In genomic region chr6:69801711-69802110, GRCh38 we compare ENCODE assay signal across 2 cellular contexts.
TF ChIP-seq lines count a peak whose summit lies in the region.

No MANE protein-coding gene starts in this region.

TF ChIP-seq in GM23338, 12 proteins besides CTCF, POLR2A, EP300 and RAD21:
- TF ChIP-seq, protein P1, sequence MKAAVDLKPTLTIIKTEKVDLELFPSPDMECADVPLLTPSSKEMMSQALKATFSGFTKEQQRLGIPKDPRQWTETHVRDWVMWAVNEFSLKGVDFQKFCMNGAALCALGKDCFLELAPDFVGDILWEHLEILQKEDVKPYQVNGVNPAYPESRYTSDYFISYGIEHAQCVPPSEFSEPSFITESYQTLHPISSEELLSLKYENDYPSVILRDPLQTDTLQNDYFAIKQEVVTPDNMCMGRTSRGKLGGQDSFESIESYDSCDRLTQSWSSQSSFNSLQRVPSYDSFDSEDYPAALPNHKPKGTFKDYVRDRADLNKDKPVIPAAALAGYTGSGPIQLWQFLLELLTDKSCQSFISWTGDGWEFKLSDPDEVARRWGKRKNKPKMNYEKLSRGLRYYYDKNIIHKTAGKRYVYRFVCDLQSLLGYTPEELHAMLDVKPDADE (IDR thresholded peaks at IDR 0.05), result no peak
- TF ChIP-seq, protein P2, sequence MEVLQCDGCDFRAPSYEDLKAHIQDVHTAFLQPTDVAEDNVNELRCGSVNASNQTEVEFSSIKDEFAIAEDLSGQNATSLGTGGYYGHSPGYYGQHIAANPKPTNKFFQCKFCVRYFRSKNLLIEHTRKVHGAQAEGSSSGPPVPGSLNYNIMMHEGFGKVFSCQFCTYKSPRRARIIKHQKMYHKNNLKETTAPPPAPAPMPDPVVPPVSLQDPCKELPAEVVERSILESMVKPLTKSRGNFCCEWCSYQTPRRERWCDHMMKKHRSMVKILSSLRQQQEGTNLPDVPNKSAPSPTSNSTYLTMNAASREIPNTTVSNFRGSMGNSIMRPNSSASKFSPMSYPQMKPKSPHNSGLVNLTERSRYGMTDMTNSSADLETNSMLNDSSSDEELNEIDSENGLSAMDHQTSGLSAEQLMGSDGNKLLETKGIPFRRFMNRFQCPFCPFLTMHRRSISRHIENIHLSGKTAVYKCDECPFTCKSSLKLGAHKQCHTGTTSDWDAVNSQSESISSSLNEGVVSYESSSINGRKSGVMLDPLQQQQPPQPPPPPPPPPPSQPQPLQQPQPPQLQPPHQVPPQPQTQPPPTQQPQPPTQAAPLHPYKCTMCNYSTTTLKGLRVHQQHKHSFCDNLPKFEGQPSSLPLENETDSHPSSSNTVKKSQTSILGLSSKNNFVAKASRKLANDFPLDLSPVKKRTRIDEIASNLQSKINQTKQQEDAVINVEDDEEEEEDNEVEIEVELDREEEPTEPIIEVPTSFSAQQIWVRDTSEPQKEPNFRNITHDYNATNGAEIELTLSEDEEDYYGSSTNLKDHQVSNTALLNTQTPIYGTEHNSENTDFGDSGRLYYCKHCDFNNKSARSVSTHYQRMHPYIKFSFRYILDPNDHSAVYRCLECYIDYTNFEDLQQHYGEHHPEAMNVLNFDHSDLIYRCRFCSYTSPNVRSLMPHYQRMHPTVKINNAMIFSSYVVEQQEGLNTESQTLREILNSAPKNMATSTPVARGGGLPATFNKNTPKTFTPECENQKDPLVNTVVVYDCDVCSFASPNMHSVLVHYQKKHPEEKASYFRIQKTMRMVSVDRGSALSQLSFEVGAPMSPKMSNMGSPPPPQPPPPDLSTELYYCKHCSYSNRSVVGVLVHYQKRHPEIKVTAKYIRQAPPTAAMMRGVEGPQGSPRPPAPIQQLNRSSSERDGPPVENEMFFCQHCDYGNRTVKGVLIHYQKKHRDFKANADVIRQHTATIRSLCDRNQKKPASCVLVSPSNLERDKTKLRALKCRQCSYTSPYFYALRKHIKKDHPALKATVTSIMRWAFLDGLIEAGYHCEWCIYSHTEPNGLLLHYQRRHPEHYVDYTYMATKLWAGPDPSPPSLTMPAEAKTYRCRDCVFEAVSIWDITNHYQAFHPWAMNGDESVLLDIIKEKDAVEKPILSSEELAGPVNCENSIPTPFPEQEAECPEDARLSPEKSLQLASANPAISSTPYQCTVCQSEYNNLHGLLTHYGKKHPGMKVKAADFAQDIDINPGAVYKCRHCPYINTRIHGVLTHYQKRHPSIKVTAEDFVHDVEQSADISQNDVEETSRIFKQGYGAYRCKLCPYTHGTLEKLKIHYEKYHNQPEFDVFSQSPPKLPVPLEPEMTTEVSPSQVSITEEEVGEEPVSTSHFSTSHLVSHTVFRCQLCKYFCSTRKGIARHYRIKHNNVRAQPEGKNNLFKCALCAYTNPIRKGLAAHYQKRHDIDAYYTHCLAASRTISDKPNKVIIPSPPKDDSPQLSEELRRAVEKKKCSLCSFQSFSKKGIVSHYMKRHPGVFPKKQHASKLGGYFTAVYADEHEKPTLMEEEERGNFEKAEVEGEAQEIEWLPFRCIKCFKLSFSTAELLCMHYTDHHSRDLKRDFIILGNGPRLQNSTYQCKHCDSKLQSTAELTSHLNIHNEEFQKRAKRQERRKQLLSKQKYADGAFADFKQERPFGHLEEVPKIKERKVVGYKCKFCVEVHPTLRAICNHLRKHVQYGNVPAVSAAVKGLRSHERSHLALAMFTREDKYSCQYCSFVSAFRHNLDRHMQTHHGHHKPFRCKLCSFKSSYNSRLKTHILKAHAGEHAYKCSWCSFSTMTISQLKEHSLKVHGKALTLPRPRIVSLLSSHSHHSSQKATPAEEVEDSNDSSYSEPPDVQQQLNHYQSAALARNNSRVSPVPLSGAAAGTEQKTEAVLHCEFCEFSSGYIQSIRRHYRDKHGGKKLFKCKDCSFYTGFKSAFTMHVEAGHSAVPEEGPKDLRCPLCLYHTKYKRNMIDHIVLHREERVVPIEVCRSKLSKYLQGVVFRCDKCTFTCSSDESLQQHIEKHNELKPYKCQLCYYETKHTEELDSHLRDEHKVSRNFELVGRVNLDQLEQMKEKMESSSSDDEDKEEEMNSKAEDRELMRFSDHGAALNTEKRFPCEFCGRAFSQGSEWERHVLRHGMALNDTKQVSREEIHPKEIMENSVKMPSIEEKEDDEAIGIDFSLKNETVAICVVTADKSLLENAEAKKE (CRISPR knock-in tag; IDR thresholded peaks at IDR 0.05), result no peak
- TF ChIP-seq, protein P3, sequence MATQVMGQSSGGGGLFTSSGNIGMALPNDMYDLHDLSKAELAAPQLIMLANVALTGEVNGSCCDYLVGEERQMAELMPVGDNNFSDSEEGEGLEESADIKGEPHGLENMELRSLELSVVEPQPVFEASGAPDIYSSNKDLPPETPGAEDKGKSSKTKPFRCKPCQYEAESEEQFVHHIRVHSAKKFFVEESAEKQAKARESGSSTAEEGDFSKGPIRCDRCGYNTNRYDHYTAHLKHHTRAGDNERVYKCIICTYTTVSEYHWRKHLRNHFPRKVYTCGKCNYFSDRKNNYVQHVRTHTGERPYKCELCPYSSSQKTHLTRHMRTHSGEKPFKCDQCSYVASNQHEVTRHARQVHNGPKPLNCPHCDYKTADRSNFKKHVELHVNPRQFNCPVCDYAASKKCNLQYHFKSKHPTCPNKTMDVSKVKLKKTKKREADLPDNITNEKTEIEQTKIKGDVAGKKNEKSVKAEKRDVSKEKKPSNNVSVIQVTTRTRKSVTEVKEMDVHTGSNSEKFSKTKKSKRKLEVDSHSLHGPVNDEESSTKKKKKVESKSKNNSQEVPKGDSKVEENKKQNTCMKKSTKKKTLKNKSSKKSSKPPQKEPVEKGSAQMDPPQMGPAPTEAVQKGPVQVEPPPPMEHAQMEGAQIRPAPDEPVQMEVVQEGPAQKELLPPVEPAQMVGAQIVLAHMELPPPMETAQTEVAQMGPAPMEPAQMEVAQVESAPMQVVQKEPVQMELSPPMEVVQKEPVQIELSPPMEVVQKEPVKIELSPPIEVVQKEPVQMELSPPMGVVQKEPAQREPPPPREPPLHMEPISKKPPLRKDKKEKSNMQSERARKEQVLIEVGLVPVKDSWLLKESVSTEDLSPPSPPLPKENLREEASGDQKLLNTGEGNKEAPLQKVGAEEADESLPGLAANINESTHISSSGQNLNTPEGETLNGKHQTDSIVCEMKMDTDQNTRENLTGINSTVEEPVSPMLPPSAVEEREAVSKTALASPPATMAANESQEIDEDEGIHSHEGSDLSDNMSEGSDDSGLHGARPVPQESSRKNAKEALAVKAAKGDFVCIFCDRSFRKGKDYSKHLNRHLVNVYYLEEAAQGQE (IDR thresholded peaks at IDR 0.05; ENCODE audit: unreplicated experiment), result no peak
- TF ChIP-seq NANOG (IDR thresholded peaks at IDR 0.05; ENCODE audit: borderline replicate concordance) (no peak), CREB1 (CRISPR knock-in tag; IDR thresholded peaks at IDR 0.05; ENCODE audit: low read depth) (no peak), EZH2 (IDR thresholded peaks at IDR 0.05; ENCODE audit: low read depth, unreplicated experiment) (no peak), EZH2phosphoT487 (IDR thresholded peaks at IDR 0.05; ENCODE audit: unreplicated experiment) (no peak), STAT1 (IDR thresholded peaks at IDR 0.05; ENCODE audit: unreplicated experiment) (no peak), ZNF331 (CRISPR knock-in tag; IDR thresholded peaks at IDR 0.05; ENCODE audit: low read depth) (no peak), JUNB (IDR thresholded peaks at IDR 0.05; ENCODE audit: unreplicated experiment) (no peak), POLR2AphosphoS5 (IDR thresholded peaks at IDR 0.05; ENCODE audit: low read depth) (no peak), ZNF114 (CRISPR knock-in tag; IDR thresholded peaks at IDR 0.05) (no peak)

TF ChIP-seq in H1, 55 proteins besides CTCF, POLR2A, EP300 and RAD21:
- TF ChIP-seq, protein P4, sequence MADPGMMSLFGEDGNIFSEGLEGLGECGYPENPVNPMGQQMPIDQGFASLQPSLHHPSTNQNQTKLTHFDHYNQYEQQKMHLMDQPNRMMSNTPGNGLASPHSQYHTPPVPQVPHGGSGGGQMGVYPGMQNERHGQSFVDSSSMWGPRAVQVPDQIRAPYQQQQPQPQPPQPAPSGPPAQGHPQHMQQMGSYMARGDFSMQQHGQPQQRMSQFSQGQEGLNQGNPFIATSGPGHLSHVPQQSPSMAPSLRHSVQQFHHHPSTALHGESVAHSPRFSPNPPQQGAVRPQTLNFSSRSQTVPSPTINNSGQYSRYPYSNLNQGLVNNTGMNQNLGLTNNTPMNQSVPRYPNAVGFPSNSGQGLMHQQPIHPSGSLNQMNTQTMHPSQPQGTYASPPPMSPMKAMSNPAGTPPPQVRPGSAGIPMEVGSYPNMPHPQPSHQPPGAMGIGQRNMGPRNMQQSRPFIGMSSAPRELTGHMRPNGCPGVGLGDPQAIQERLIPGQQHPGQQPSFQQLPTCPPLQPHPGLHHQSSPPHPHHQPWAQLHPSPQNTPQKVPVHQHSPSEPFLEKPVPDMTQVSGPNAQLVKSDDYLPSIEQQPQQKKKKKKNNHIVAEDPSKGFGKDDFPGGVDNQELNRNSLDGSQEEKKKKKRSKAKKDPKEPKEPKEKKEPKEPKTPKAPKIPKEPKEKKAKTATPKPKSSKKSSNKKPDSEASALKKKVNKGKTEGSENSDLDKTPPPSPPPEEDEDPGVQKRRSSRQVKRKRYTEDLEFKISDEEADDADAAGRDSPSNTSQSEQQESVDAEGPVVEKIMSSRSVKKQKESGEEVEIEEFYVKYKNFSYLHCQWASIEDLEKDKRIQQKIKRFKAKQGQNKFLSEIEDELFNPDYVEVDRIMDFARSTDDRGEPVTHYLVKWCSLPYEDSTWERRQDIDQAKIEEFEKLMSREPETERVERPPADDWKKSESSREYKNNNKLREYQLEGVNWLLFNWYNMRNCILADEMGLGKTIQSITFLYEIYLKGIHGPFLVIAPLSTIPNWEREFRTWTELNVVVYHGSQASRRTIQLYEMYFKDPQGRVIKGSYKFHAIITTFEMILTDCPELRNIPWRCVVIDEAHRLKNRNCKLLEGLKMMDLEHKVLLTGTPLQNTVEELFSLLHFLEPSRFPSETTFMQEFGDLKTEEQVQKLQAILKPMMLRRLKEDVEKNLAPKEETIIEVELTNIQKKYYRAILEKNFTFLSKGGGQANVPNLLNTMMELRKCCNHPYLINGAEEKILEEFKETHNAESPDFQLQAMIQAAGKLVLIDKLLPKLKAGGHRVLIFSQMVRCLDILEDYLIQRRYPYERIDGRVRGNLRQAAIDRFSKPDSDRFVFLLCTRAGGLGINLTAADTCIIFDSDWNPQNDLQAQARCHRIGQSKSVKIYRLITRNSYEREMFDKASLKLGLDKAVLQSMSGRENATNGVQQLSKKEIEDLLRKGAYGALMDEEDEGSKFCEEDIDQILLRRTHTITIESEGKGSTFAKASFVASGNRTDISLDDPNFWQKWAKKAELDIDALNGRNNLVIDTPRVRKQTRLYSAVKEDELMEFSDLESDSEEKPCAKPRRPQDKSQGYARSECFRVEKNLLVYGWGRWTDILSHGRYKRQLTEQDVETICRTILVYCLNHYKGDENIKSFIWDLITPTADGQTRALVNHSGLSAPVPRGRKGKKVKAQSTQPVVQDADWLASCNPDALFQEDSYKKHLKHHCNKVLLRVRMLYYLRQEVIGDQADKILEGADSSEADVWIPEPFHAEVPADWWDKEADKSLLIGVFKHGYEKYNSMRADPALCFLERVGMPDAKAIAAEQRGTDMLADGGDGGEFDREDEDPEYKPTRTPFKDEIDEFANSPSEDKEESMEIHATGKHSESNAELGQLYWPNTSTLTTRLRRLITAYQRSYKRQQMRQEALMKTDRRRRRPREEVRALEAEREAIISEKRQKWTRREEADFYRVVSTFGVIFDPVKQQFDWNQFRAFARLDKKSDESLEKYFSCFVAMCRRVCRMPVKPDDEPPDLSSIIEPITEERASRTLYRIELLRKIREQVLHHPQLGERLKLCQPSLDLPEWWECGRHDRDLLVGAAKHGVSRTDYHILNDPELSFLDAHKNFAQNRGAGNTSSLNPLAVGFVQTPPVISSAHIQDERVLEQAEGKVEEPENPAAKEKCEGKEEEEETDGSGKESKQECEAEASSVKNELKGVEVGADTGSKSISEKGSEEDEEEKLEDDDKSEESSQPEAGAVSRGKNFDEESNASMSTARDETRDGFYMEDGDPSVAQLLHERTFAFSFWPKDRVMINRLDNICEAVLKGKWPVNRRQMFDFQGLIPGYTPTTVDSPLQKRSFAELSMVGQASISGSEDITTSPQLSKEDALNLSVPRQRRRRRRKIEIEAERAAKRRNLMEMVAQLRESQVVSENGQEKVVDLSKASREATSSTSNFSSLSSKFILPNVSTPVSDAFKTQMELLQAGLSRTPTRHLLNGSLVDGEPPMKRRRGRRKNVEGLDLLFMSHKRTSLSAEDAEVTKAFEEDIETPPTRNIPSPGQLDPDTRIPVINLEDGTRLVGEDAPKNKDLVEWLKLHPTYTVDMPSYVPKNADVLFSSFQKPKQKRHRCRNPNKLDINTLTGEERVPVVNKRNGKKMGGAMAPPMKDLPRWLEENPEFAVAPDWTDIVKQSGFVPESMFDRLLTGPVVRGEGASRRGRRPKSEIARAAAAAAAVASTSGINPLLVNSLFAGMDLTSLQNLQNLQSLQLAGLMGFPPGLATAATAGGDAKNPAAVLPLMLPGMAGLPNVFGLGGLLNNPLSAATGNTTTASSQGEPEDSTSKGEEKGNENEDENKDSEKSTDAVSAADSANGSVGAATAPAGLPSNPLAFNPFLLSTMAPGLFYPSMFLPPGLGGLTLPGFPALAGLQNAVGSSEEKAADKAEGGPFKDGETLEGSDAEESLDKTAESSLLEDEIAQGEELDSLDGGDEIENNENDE (IDR thresholded peaks at IDR 0.05; ENCODE audit: insufficient replicate concordance, low read length), result no peak
- TF ChIP-seq JUND (IDR thresholded peaks at IDR 0.05; ENCODE audit: low read length) (no peak), SIRT6 (IDR thresholded peaks at IDR 0.05; ENCODE audit: low read length) (no peak), GTF2F1 (IDR thresholded peaks at IDR 0.05; ENCODE audit: borderline replicate concordance, low read depth, low read length) (no peak), RBBP5 (IDR thresholded peaks at IDR 0.05; ENCODE audit: borderline replicate concordance, low read depth, low read length) (no peak), SP2 (IDR thresholded peaks at IDR 0.05; ENCODE audit: low read length) (no peak), CEBPB (IDR thresholded peaks at IDR 0.05; ENCODE audit: low read depth, low read length) (no peak), CREB1 (IDR thresholded peaks at IDR 0.05) (no peak), E2F6 (IDR thresholded peaks at IDR 0.05) (no peak), RFX5 (IDR thresholded peaks at IDR 0.05; ENCODE audit: borderline replicate concordance, low read depth, low read length) (no peak), SIN3A (conservative IDR thresholded peaks at IDR 0.05 in 1 of 2, IDR thresholded peaks at IDR 0.05 in 1 of 2; ENCODE audit: low read depth in 1 of 2, low read length in 2 of 2) (no peak), RNF2 (IDR thresholded peaks at IDR 0.05; ENCODE audit: borderline replicate concordance, low read depth, low read length, missing control alignments, poor library complexity, severe bottlenecking) (no peak), ASH2L (IDR thresholded peaks at IDR 0.05; ENCODE audit: low read length) (no peak), EGR1 (IDR thresholded peaks at IDR 0.05; ENCODE audit: borderline replicate concordance, low read depth, low read length) (no peak), POLR2AphosphoS5 (IDR thresholded peaks at IDR 0.05; ENCODE audit: low read depth, low read length) (no peak)
- TF ChIP-seq, protein P5, sequence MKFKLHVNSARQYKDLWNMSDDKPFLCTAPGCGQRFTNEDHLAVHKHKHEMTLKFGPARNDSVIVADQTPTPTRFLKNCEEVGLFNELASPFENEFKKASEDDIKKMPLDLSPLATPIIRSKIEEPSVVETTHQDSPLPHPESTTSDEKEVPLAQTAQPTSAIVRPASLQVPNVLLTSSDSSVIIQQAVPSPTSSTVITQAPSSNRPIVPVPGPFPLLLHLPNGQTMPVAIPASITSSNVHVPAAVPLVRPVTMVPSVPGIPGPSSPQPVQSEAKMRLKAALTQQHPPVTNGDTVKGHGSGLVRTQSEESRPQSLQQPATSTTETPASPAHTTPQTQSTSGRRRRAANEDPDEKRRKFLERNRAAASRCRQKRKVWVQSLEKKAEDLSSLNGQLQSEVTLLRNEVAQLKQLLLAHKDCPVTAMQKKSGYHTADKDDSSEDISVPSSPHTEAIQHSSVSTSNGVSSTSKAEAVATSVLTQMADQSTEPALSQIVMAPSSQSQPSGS (IDR thresholded peaks at IDR 0.05; ENCODE audit: low read length), result no peak
